In the genomic region with DNA sequence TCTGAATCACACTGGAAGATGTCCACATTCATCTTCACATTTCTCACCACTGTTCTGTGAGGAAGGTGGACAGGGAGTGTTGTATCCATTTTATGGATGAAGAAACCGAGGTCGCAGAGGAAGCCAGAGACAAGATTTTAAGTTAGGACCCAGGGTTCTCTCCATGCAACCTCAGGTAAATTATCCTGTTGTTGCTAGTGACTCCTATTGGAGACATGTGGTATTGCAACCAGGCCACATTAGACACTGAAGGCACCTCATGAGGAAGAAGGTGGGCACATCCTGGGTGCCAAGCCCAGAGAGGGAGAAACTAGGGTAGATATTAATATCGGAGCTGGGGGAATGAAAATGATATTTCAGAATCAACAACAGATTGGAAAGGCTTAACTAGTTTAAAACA, we compare ENCODE assay signal across 1 cellular context.
TF ChIP-seq lines count a peak whose summit lies in the region.

No MANE protein-coding gene starts in this region.

TF ChIP-seq in K562, 482 proteins besides CTCF, POLR2A, EP300 and RAD21 (continued from another document):
- TF ChIP-seq ZBTB7A (IDR thresholded peaks at IDR 0.05; ENCODE audit: borderline replicate concordance, control insufficient read depth, low read depth, low read length) (no peak), OTX1 (CRISPR knock-in tag; IDR thresholded peaks at IDR 0.05) (no peak), PPARD (CRISPR knock-in tag; IDR thresholded peaks at IDR 0.05) (no peak), RBM25 (IDR thresholded peaks at IDR 0.05; ENCODE audit: low read depth, low read length, severe bottlenecking) (no peak), BCOR (IDR thresholded peaks at IDR 0.05) (0 out of 2 replicates have a peak, but pooled peaks have one; percentile 8), FIP1L1 (IDR thresholded peaks at IDR 0.05; ENCODE audit: low read depth, low read length, poor library complexity, severe bottlenecking) (no peak), ZNF79 (CRISPR knock-in tag; IDR thresholded peaks at IDR 0.05; ENCODE audit: low read depth) (no peak), GTF3C2 (IDR thresholded peaks at IDR 0.05; ENCODE audit: borderline replicate concordance, extremely low read depth, insufficient read length) (peak; percentile 43), CHCHD3 (CRISPR knock-in tag; IDR thresholded peaks at IDR 0.05) (no peak)
- TF ChIP-seq, protein P1, sequence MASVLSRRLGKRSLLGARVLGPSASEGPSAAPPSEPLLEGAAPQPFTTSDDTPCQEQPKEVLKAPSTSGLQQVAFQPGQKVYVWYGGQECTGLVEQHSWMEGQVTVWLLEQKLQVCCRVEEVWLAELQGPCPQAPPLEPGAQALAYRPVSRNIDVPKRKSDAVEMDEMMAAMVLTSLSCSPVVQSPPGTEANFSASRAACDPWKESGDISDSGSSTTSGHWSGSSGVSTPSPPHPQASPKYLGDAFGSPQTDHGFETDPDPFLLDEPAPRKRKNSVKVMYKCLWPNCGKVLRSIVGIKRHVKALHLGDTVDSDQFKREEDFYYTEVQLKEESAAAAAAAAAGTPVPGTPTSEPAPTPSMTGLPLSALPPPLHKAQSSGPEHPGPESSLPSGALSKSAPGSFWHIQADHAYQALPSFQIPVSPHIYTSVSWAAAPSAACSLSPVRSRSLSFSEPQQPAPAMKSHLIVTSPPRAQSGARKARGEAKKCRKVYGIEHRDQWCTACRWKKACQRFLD (CRISPR knock-in tag; IDR thresholded peaks at IDR 0.05), result no peak
